Comparison of ENCODE assay signal across 7 cellular contexts in genomic region chr18:57959278-57959677, GRCh38.
DNase-seq lines count a peak whose midpoint lies in the region; ATAC-seq and TF ChIP-seq lines count a peak whose summit lies in the region.

No MANE protein-coding gene starts in this region.

- H3K36me3 ChIP-seq in PC-3 (ENCODE audit: low read depth, low read length) = no peaks in the 10 kb centered on the region

- ATAC-seq in PC-3 = peak; percentile 92
- ATAC-seq in GM18870 (IDR thresholded peaks at IDR 0.05; ENCODE audit: unreplicated experiment) = no peak

- H3K4me1 Mint-ChIP-seq in progenitor cell of endocrine pancreas (ENCODE audit: low read depth) = peaks cover 3% of the 10 kb centered on the region

- H3K4me3 ChIP-seq in GM12865 (ENCODE audit: low read depth, low read length) (no peak overlapping the region), PC-3 (ENCODE audit: low read length) (no peak overlapping the region)

- no peaks in the 10 kb centered on the region for H3F3A ChIP-seq in PC-3 (ENCODE audit: low read length, unreplicated experiment)

- H3K27me3 Mint-ChIP-seq in progenitor cell of endocrine pancreas = peaks cover 5% of the 10 kb centered on the region

- no TSS peak for BruUV-seq in PC-3 (replicated peaks; lab: Mats Ljungman, UMichigan)

- H3K4me2 ChIP-seq in PC-3 (ENCODE audit: low read length) = no peak overlapping the region

- no peaks in the 10 kb centered on the region for H3K36me3 Mint-ChIP-seq in progenitor cell of endocrine pancreas (ENCODE audit: insufficient read depth)

- no peak overlapping the region for H3K27ac ChIP-seq in PC-3 (ENCODE audit: low read length)

- DNase-seq in GM12865 (ENCODE audit: low read depth) (peak; percentile 59), HT1080 (ENCODE audit: low read depth) (peak; percentile 82), PC-3 (peak; percentile 83), fibroblast of gingiva (ENCODE audit: low read depth) (peak; percentile 47), progenitor cell of endocrine pancreas (ENCODE audit: low spot score, unreplicated experiment) (no peak), GM19238 (ENCODE audit: insufficient read length, low spot score) (no peak)

- no peak overlapping the region for H3K9ac ChIP-seq in PC-3 (ENCODE audit: low read length)

- no peaks in the 10 kb centered on the region for H3K9me3 ChIP-seq in PC-3 (ENCODE audit: low read length)

- peaks cover 7% of the 10 kb centered on the region; the same call in 1 of the 2 replicates for H3K4me1 ChIP-seq in PC-3 (ENCODE audit: insufficient read depth, low read length)

- H3K27me3 ChIP-seq in PC-3 (ENCODE audit: low read length) = no peaks in the 10 kb centered on the region

- CTCF ChIA-PET in PC-3 (lab: Charles Lee) = interaction anchor here (0.6 to 1.5 kb wide), 8 partner anchors 9 to 604 kb away, joined by 3 to 15 read pairs (median 4); partner anchors contain the start of gene NEDD4L

- peak; percentile 38 for TF ChIP-seq CTCF in GM12865 (IDR thresholded peaks at IDR 0.05; ENCODE audit: insufficient read depth, low read depth, low read length, missing control alignments)
- peak; percentile 80 for TF ChIP-seq CTCF in PC-3 (conservative IDR thresholded peaks at IDR 0.05; ENCODE audit: low read depth, low read length)
- peak; percentile 55 for TF ChIP-seq CTCF in progenitor cell of endocrine pancreas (IDR thresholded peaks at IDR 0.05; ENCODE audit: unreplicated experiment)

- H3K9me2 ChIP-seq in PC-3 (replicated peaks; ENCODE audit: low read length) = no peaks in the 10 kb centered on the region

- H3K4me3 Mint-ChIP-seq in progenitor cell of endocrine pancreas (ENCODE audit: low read depth) = no peak overlapping the region

- H3K27ac Mint-ChIP-seq in progenitor cell of endocrine pancreas = no peak overlapping the region

- intact Hi-C loops in PC-3 (cut with micrococcal nuclease) = loop anchor here (1.0 kb wide), 3 partner anchors 77 to 163 kb away; no protein-coding TSS in a partner anchor

- no peaks in the 10 kb centered on the region for H3K9me3 Mint-ChIP-seq in progenitor cell of endocrine pancreas (ENCODE audit: low read depth)

- no peaks in the 10 kb centered on the region for H4K20me1 ChIP-seq in PC-3 (ENCODE audit: low read length)

- no peaks in the 10 kb centered on the region for H3K79me2 ChIP-seq in PC-3 (ENCODE audit: low read length)

- POLR2A ChIA-PET in PC-3 (lab: Charles Lee; ENCODE audit: unreplicated experiment) = interaction anchor here (0.7 to 1.0 kb wide), 2 partner anchors 84 to 160 kb away, joined by 7 to 8 read pairs; no protein-coding TSS in a partner anchor

- no peak overlapping the region for H2AFZ ChIP-seq in PC-3 (ENCODE audit: low read length)

Comparison
In these comparisons a context has a peak if more than half of its experiments do, and no peak if none do; other contexts are left out.
1. DNase-seq: peak in GM12865 (single experiment), HT1080 (single experiment), PC-3 (single experiment) and fibroblast of gingiva (single experiment); none in progenitor cell of endocrine pancreas (single experiment) and GM19238 (single experiment).
2. Peak in every context shown above with its lines, with median percentiles within 50 percentile points of each other: CTCF ChIP-seq.